In genomic region chr11:28168718-28169117, GRCh38 we compare ENCODE assay signal across 18 cellular contexts.
"Had no signal": no experiment of that assay in that cellular context is flagged by ENCODE, and none has a peak within 500 bp of the region (broad histone marks: within the 10 kb centered on the region; RNA-seq: fewer than 3 reads in every experiment).

No MANE protein-coding gene starts in this region.

- H3K4me1 ChIP-seq: gastrocnemius medialis, heart right ventricle, neural progenitor cell, right atrium auricular region, suprapubic skin, thyroid gland had no signal

- H3K4me3 Mint-ChIP-seq: immature natural killer cell, natural killer cell, neural progenitor cell, type B pancreatic cell had no signal

- H3K27me3 ChIP-seq: gastrocnemius medialis, heart right ventricle, neural progenitor cell, ovary, right atrium auricular region, suprapubic skin, thyroid gland had no signal

- H3K4me3 ChIP-seq: gastrocnemius medialis, heart right ventricle, neural progenitor cell, ovary, right atrium auricular region, smooth muscle cell, suprapubic skin, thyroid gland had no signal

- H3K9ac ChIP-seq: neural progenitor cell had no signal

- ATAC-seq: esophagus mucosa; gastrocnemius medialis; heart right ventricle; left ventricle myocardium superior; natural killer cell; stimulated activated naive CD8-positive, alpha-beta T cell treated with anti-CD3 and anti-CD28 coated beads, Interleukin-15, Interleukin-2, amounts not matched to agents 100 U/mL and 50 U/mL, for 24 hours had no signal

- H3K27ac ChIP-seq: gastrocnemius medialis, heart right ventricle, neural progenitor cell, ovary, right atrium auricular region, suprapubic skin, thyroid gland had no signal

- H3K27ac Mint-ChIP-seq: natural killer cell, neural progenitor cell, type B pancreatic cell had no signal

- H3K9me3 Mint-ChIP-seq: immature natural killer cell, natural killer cell had no signal

- H3K36me3 ChIP-seq: neural progenitor cell, ovary, right atrium auricular region, thyroid gland had no signal

- H3K9me3 ChIP-seq: gastrocnemius medialis, ovary, suprapubic skin, thyroid gland had no signal

- H3K4me2 ChIP-seq: neural progenitor cell had no signal

- DNase-seq: effector memory CD4-positive, alpha-beta T cell; gastrocnemius medialis; heart right ventricle; immature natural killer cell; left ventricle myocardium superior; mesendoderm; natural killer cell; nucleus accumbens; ovary; stimulated activated CD4-positive, alpha-beta T cell treated with anti-CD3 and anti-CD28 coated beads, Interleukin-2, amount 100 ng/mL, for 48 hours; stimulated activated naive CD8-positive, alpha-beta T cell treated with anti-CD3 and anti-CD28 coated beads, Interleukin-15, Interleukin-2, amounts not matched to agents 100 U/mL and 50 U/mL, for 24 hours; thyroid gland had no signal

- H3K36me3 Mint-ChIP-seq: natural killer cell had no signal

- H2AFZ ChIP-seq: neural progenitor cell had no signal

- H3K27me3 Mint-ChIP-seq: type B pancreatic cell had no signal
